In the genomic region with DNA sequence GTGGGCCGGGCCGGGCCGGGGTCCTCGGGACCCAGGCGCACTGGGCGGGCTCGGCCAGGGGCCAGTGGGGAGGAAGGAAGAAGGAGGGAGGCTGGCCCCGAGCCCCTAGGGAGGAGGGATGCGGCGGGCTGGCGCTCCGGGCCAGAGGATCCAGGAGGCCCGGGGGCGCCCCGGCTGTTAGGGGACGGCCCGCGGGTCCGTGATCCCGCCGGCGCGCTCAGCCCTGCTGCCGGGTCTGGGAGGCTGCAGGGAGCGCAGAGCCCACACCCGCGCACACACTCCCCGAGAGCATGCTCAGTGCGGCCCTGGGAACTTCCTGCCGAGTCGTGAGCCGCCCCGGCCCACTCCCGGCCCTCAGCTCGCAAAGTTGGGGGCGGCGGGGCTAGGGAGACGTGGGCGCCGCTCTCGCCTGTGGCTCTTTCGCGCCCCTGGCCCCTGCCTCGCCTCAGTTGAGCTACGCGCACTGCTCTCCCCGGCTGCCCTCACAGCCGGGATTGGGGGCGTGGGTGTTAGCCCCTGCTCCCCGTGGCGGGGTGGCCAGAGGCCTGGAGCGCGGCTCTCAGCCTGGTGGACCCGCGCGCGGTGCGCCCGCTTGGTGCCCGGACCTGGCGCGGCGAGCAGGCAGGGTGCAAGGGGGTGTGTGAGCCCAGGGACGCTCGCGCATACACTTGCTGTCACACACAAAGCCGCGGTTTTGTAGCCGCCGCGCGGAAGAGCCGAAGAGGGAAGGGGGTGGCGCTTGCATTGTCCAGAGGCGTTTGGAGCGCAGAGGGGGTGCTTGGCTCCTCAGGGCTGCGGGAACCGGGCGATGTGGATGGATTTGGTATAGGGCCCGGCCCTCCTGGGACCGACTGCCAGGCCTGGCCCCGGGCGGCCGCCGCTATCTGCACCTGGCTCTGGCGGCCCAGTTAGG, we compare ENCODE assay signal across 8 cellular contexts.
DNase-seq lines count a peak whose midpoint lies in the region; ATAC-seq and TF ChIP-seq lines count a peak whose summit lies in the region.

No MANE protein-coding gene starts in this region.

- no peaks in the 10 kb centered on the region for H3K27me3 Mint-ChIP-seq in stimulated activated naive B cell treated with anti-CD40 and anti-IgM and Interleukin-4, amounts not matched to agents 10 μg/mL and 1 μg/mL and 100 μg/mL, for 72 hours

- H3K9ac ChIP-seq in muscle layer of colon (ENCODE audit: low read length): peak overlapping the region; percentile 30

- H3K4me1 Mint-ChIP-seq in stimulated activated naive B cell treated with anti-CD40 and anti-IgM and Interleukin-4, amounts not matched to agents 10 μg/mL and 1 μg/mL and 100 μg/mL, for 72 hours: peaks cover 49 to 64% of the 10 kb centered on the region in 2 donors

- H3K27ac Mint-ChIP-seq in stimulated activated naive B cell treated with anti-CD40 and anti-IgM and Interleukin-4, amounts not matched to agents 10 μg/mL and 1 μg/mL and 100 μg/mL, for 72 hours: peak overlapping the region; percentile 88

- H3K4me3 Mint-ChIP-seq in stimulated activated naive B cell treated with anti-CD40 and anti-IgM and Interleukin-4, amounts not matched to agents 10 μg/mL and 1 μg/mL and 100 μg/mL, for 72 hours: peak overlapping the region; percentile 89 to 90

- H3K4me3 ChIP-seq in epithelial cell of proximal tubule (ENCODE audit: low read depth, low read length): peak overlapping the region; percentile 70
- H3K4me3 ChIP-seq in muscle layer of colon (ENCODE audit: low read depth in 1 of 2, low read length in 2 of 2): peak overlapping the region; percentile 68 to 88

- H3K27ac ChIP-seq in muscle layer of colon (ENCODE audit: low read depth, low read length): peak overlapping the region; percentile 73

- peaks cover 28% of the 10 kb centered on the region for H3K4me1 ChIP-seq in muscle layer of colon (ENCODE audit: insufficient read depth, low read length)

- peaks cover 2% of the 10 kb centered on the region in 2 donors for H3K36me3 Mint-ChIP-seq in stimulated activated naive B cell treated with anti-CD40 and anti-IgM and Interleukin-4, amounts not matched to agents 10 μg/mL and 1 μg/mL and 100 μg/mL, for 72 hours

- no peaks in the 10 kb centered on the region for H3K9me3 Mint-ChIP-seq in stimulated activated naive B cell treated with anti-CD40 and anti-IgM and Interleukin-4, amounts not matched to agents 10 μg/mL and 1 μg/mL and 100 μg/mL, for 72 hours

- H3K36me3 ChIP-seq in muscle layer of colon (ENCODE audit: insufficient read depth, low read length): no peaks in the 10 kb centered on the region

- ATAC-seq in HG02943 (IDR thresholded peaks at IDR 0.05; ENCODE audit: low read depth, unreplicated experiment): peak; percentile 39
- peak; percentile 68 to 69 for ATAC-seq in stimulated activated naive B cell treated with anti-CD40 and anti-IgM and Interleukin-4, amounts not matched to agents 10 μg/mL and 1 μg/mL and 100 μg/mL, for 72 hours (replicated peaks)

- no peak for TF ChIP-seq CTCF in epithelial cell of proximal tubule (conservative IDR thresholded peaks at IDR 0.05; ENCODE audit: low read depth, low read length)

- H3K27me3 ChIP-seq in muscle layer of colon (ENCODE audit: control insufficient read depth in 1 of 2, insufficient read depth in 2 of 2, low read length in 2 of 2): no peaks in the 10 kb centered on the region

- H3K9me3 ChIP-seq in muscle layer of colon (ENCODE audit: low read length): no peaks in the 10 kb centered on the region

- DNase-seq in SIG-M5 treated with dmso at 0.1 percent for 504 hours (lab: John Stamatoyannopoulos, UW; ENCODE audit: unreplicated experiment): peak; percentile 49
- DNase-seq in SIG-M5 (lab: John Stamatoyannopoulos, UW): no peak
- peak; percentile 8 for DNase-seq in NCI-H748 treated with DMSO at 0.1 percent for 48 hours (lab: John Stamatoyannopoulos, UW)
- peak; percentile 60 for DNase-seq in activated T-cell treated with anti-CD3 and anti-CD28 coated beads for 24 hours (ENCODE audit: low read depth)
- DNase-seq in epithelial cell of proximal tubule (ENCODE audit: low read depth): no peak
- DNase-seq in stimulated activated naive B cell treated with anti-CD40 and anti-IgM and Interleukin-4, amounts not matched to agents 10 μg/mL and 1 μg/mL and 100 μg/mL, for 72 hours: peak; percentile 59

Comparison
In these comparisons a context has a peak if more than half of its experiments do, and no peak if none do; other contexts are left out.
1. DNase-seq: peak in SIG-M5 treated with dmso at 0.1 percent for 504 hours (single experiment), NCI-H748 treated with DMSO at 0.1 percent for 48 hours (single experiment), activated T-cell treated with anti-CD3 and anti-CD28 coated beads for 24 hours (single experiment) and stimulated activated naive B cell treated with anti-CD40 and anti-IgM and Interleukin-4, amounts not matched to agents 10 μg/mL and 1 μg/mL and 100 μg/mL, for 72 hours (single experiment); none in SIG-M5 (single experiment) and epithelial cell of proximal tubule (single experiment).